In genomic region chr11:77375114-77375513, GRCh38 we compare ENCODE assay signal across 17 cellular contexts.
DNase-seq lines count a peak whose midpoint lies in the region; ATAC-seq and TF ChIP-seq lines count a peak whose summit lies in the region.
"Had no signal": no experiment of that assay in that cellular context is flagged by ENCODE, and none has a peak within 500 bp of the region (broad histone marks: within the 10 kb centered on the region; RNA-seq: fewer than 3 reads in every experiment).

No MANE protein-coding gene starts in this region.

- DNase-seq in GM03348 (ENCODE audit: low spot score): peak; percentile 7
- no peak for DNase-seq in SK-N-SH
- no peak for DNase-seq in colonic mucosa
- DNase-seq in osteoblast (ENCODE audit: insufficient read length, low spot score, missing footprints): peak; percentile 55
- DNase-seq in erythroblast (lab: John Stamatoyannopoulos, UW): no peak
- no peak for DNase-seq in T-helper 1 cell
- DNase-seq in hepatic stellate cell (ENCODE audit: low spot score): no peak
- DNase-seq: activated CD4-positive, alpha-beta T cell treated with anti-CD3 and anti-CD28 coated beads for 48 hours; activated CD8-positive, alpha-beta memory T cell treated with anti-CD3 and anti-CD28 coated beads, Interleukin-2, amount 50 U/mL, for 48 hours; CD4-positive, alpha-beta memory T cell; DMS79 treated with DMSO at 0.1 percent for 48 hours; KG1; left ventricle myocardium superior; NCI-H2029 treated with DMSO at 0.1 percent for 48 hours; retina had no signal

- H3K9ac ChIP-seq in SK-N-SH (no peak overlapping the region; the same call in 1 of the 2 replicates), colonic mucosa (ENCODE audit: low read depth in 2 of 2, low read length in 2 of 2) (peak overlapping the region in 1 of 2 donors; percentile 38)

- H3F3A ChIP-seq in SK-N-SH (replicated peaks; ENCODE audit: insufficient read depth): peaks cover 43% of the 10 kb centered on the region

- H3K4me2 ChIP-seq in SK-N-SH (peak overlapping the region; percentile 8; the same call in 1 of the 2 replicates), osteoblast (ENCODE audit: insufficient read depth, low read length) (peak overlapping the region; percentile 9)

- ATAC-seq in GM19397 (IDR thresholded peaks at IDR 0.05; ENCODE audit: unreplicated experiment): no peak
- ATAC-seq: left ventricle myocardium superior had no signal

- TF ChIP-seq RAD21 in SK-N-SH (IDR thresholded peaks at IDR 0.05; ENCODE audit: low read length): no peak

- no peaks in the 10 kb centered on the region for H3K9me3 ChIP-seq in SK-N-SH
- H3K9me3 ChIP-seq in colonic mucosa: no peaks in the 10 kb centered on the region
- H3K9me3 ChIP-seq in osteoblast (ENCODE audit: low read depth, low read length): no peaks in the 10 kb centered on the region
- H3K9me3 ChIP-seq: ascending aorta had no signal

- no peak for TF ChIP-seq EP300 in SK-N-SH (IDR thresholded peaks at IDR 0.05; ENCODE audit: borderline replicate concordance in 1 of 2, low read depth in 1 of 2, low read length in 1 of 2)

- H3K4me3 ChIP-seq in SK-N-SH (ENCODE audit: low read depth in 2 of 2, low read length in 1 of 2) (no peak overlapping the region), colonic mucosa (no peak overlapping the region), osteoblast (ENCODE audit: insufficient read depth, low read length) (no peak overlapping the region)
- H3K4me3 ChIP-seq: ascending aorta had no signal

- H3K36me3 ChIP-seq in SK-N-SH (replicated peaks in 1 of 2; ENCODE audit: control insufficient read depth in 1 of 2, insufficient read depth in 2 of 2, low read length in 1 of 2) (no peaks in the 10 kb centered on the region), colonic mucosa (no peaks in the 10 kb centered on the region), osteoblast (ENCODE audit: insufficient read depth, low read length) (peaks cover 4% of the 10 kb centered on the region)

- H3K79me2 ChIP-seq in SK-N-SH (ENCODE audit: insufficient read depth): no peaks in the 10 kb centered on the region
- H3K79me2 ChIP-seq in osteoblast (ENCODE audit: insufficient read depth, low read length): no peaks in the 10 kb centered on the region

- CTCF ChIA-PET in SK-N-SH (lab: Yijun Ruan, JAX): interaction anchor here (0.9 to 1.5 kb wide), 2 partner anchors 117 to 282 kb away, joined by 3 read pairs; no protein-coding TSS in a partner anchor

- TF ChIP-seq POLR2A in erythroblast (IDR thresholded peaks at IDR 0.05; ENCODE audit: low read length): no peak

- no peaks in the 10 kb centered on the region for H3K27me3 ChIP-seq in SK-N-SH (ENCODE audit: insufficient read depth)
- H3K27me3 ChIP-seq in colonic mucosa: no peaks in the 10 kb centered on the region
- no peaks in the 10 kb centered on the region for H3K27me3 ChIP-seq in osteoblast (ENCODE audit: insufficient read depth, low read length)
- H3K27me3 ChIP-seq: ascending aorta had no signal

- no peaks in the 10 kb centered on the region for H4K20me1 ChIP-seq in SK-N-SH (ENCODE audit: insufficient read depth)
- H4K20me1 ChIP-seq in osteoblast (ENCODE audit: insufficient read depth, low read length): no peaks in the 10 kb centered on the region

- H3K4me1 ChIP-seq in SK-N-SH (ENCODE audit: control insufficient read depth in 1 of 2, insufficient read depth in 2 of 2, low read depth in 1 of 2, low read length in 1 of 2) (peaks cover 0 to 27% of the 10 kb centered on the region in 2 experiments; a peak in 1 of 4 replicates), colonic mucosa (no peaks in the 10 kb centered on the region), osteoblast (ENCODE audit: insufficient read depth, low read length) (peaks cover 13% of the 10 kb centered on the region)
- H3K4me1 ChIP-seq: ascending aorta had no signal

- H2AFZ ChIP-seq in SK-N-SH (ENCODE audit: low read depth) (no peak overlapping the region), osteoblast (ENCODE audit: low read length) (no peak overlapping the region)

- POLR2A ChIA-PET in SK-N-SH (lab: Yijun Ruan, JAX): no interaction called here

- H3K27ac ChIP-seq in SK-N-SH (ENCODE audit: low read depth in 2 of 2, low read length in 1 of 2) (peak overlapping the region in 1 of 2 experiments; percentile 72; a peak in 2 of 4 replicates), colonic mucosa (peak overlapping the region; percentile 61), osteoblast (ENCODE audit: low read depth, low read length) (peak overlapping the region; percentile 47)
- H3K27ac ChIP-seq: ascending aorta had no signal

- intact Hi-C loops in colonic mucosa (cut with DNase I): no loop called here

- no peaks in the 10 kb centered on the region for H3K9me2 ChIP-seq in SK-N-SH

- TF ChIP-seq CTCF in SK-N-SH (IDR thresholded peaks at IDR 0.05) (no peak), colonic mucosa (IDR thresholded peaks at IDR 0.05) (no peak), osteoblast (IDR thresholded peaks at IDR 0.05; ENCODE audit: extremely low read depth, low read depth, low read length) (no peak)

- WGBS in SK-N-SH (ENCODE audit: low lambda C conversion rate): 8% methylated on average over 1 of the region's 1 CpG

TF ChIP-seq in SK-N-SH, 30 proteins besides CTCF, POLR2A, EP300 and RAD21:
- peak; percentile 38; the same call in 1 of the 2 replicates for TF ChIP-seq NFIC (IDR thresholded peaks at IDR 0.05; ENCODE audit: borderline replicate concordance)
- TF ChIP-seq TCF12 (IDR thresholded peaks at IDR 0.05): peak; percentile 35; the same call in 1 of the 2 replicates
- TF ChIP-seq YY1 (IDR thresholded peaks at IDR 0.05; ENCODE audit: low read depth): 0 out of 2 replicates have a peak, but pooled peaks have one; percentile 24
- TF ChIP-seq POLR2AphosphoS5 (IDR thresholded peaks at IDR 0.05; ENCODE audit: low read depth, low read length): no peak
- no peak for TF ChIP-seq USF2 (IDR thresholded peaks at IDR 0.05; ENCODE audit: borderline replicate concordance, low read depth, low read length)
- no peak for TF ChIP-seq MEF2A (IDR thresholded peaks at IDR 0.05; ENCODE audit: borderline replicate concordance, low read depth)
- peak; percentile 61 for TF ChIP-seq FOSL2 (IDR thresholded peaks at IDR 0.05; ENCODE audit: borderline replicate concordance, low read depth)
- TF ChIP-seq PBX3 (IDR thresholded peaks at IDR 0.05): peak; percentile 23; the same call in 1 of the 2 replicates
- peak; percentile 18; the same call in 1 of the 2 replicates for TF ChIP-seq JUND (IDR thresholded peaks at IDR 0.05)
- TF ChIP-seq TAF1 (IDR thresholded peaks at IDR 0.05; ENCODE audit: borderline replicate concordance, low read depth, low read length): no peak

Comparison
In these comparisons a context has a peak if more than half of its experiments do, and no peak if none do; other contexts are left out.
1. DNase-seq: peak in GM03348 (single experiment) and osteoblast (single experiment); none in SK-N-SH (single experiment), colonic mucosa (single experiment), erythroblast (0 of 2), T-helper 1 cell (0 of 5) and hepatic stellate cell (single experiment).